In the genomic region with DNA sequence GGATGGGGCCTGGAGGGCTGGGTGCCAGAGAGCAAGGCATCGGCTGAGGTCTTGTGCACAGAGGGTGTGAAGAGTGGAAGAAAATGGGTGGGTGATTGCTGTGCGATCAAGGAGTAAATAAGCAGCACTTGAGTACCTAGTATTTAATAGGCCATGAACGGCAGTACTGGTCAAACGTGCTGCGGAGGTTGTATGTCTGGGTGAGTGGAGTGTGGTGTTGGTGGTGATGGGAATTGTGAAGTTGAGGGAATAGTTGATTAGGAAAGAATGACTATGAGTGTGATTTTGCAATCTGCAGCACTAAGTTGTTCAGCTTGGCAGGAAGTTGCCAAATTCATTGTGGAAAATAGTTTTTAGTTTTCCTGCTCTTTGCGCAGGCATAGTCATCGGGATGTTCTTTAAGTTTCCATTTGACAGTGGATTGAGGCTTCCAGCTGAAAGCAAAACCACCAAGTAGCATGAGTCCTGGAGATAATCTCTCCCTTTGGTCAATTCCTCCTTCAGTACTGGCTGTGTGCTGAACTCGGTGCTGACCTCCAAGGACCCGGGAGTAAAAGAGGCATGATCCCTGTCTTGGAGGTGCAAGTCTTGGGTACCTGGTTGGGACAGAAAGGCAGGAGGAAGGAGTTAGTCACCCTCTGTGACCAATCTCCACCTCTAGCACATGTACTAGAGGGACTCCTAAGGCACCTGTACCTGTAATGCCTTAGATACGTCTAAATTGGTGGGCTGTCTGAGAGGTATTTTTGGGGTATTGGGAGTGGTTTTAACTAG, we compare ENCODE assay signal across 10 cellular contexts. TPM values are rescaled to one million over a fixed set of nuclear protein-coding genes. Genes with fewer than 3 reads are reported as not detected.
A peak's percentile ranks its signal among the peaks of the same experiment; 100 is the strongest.
DNase-seq lines count a peak whose midpoint lies in the region; ATAC-seq and TF ChIP-seq lines count a peak whose summit lies in the region.
"Had no signal": no experiment of that assay in that cellular context is flagged by ENCODE, and none has a peak within 500 bp of the region (broad histone marks: within the 10 kb centered on the region; RNA-seq: fewer than 3 reads in every experiment).

No MANE protein-coding gene starts in this region.

- TF ChIP-seq CTCF in RWPE2 (IDR thresholded peaks at IDR 0.05; ENCODE audit: poor library complexity, severe bottlenecking) (no peak), gastroesophageal sphincter (IDR thresholded peaks at IDR 0.05) (no peak), sigmoid colon (IDR thresholded peaks at IDR 0.05) (no peak)

- H3K36me3 ChIP-seq in RWPE2 (ENCODE audit: low read depth) (no peaks in the 10 kb centered on the region), gastroesophageal sphincter (no peaks in the 10 kb centered on the region), sigmoid colon (no peaks in the 10 kb centered on the region)

- ATAC-seq in RWPE2 (ENCODE audit: low read depth) (peak; percentile 16), gastroesophageal sphincter (peak; percentile 15)
- no peak for ATAC-seq in stimulated activated naive CD8-positive, alpha-beta T cell treated with anti-CD3 and anti-CD28 coated beads, Interleukin-15, Interleukin-2, amounts not matched to agents 100 U/mL and 50 U/mL, for 24 hours

- DNase-seq in GM03348 (ENCODE audit: low spot score) (peak; percentile 84), RWPE2 (ENCODE audit: low spot score) (no peak), sigmoid colon (no peak), nucleus accumbens (lab: John Stamatoyannopoulos, UW) (no peak), epidermal melanocyte (ENCODE audit: insufficient read length, low spot score) (no peak)
- no peak for DNase-seq in activated naive CD8-positive, alpha-beta T cell treated with anti-CD3 and anti-CD28 coated beads for 36 hours
- DNase-seq in stimulated activated naive CD8-positive, alpha-beta T cell treated with anti-CD3 and anti-CD28 coated beads, Interleukin-15, Interleukin-2, amounts not matched to agents 100 U/mL and 50 U/mL, for 24 hours = no peak
- DNase-seq: NCI-H774 had no signal

- H3K9me3 Mint-ChIP-seq in activated naive CD8-positive, alpha-beta T cell treated with anti-CD3 and anti-CD28 coated beads for 36 hours = no peaks in the 10 kb centered on the region

- no peak overlapping the region for H3K27ac Mint-ChIP-seq in activated naive CD8-positive, alpha-beta T cell treated with anti-CD3 and anti-CD28 coated beads for 36 hours
- H3K27ac Mint-ChIP-seq: brain had no signal

- H3K4me3 Mint-ChIP-seq in activated naive CD8-positive, alpha-beta T cell treated with anti-CD3 and anti-CD28 coated beads for 36 hours = no peak overlapping the region
- H3K4me3 Mint-ChIP-seq: brain had no signal

- no peak for TF ChIP-seq POLR2A in gastroesophageal sphincter (IDR thresholded peaks at IDR 0.05)
- TF ChIP-seq POLR2A in sigmoid colon (IDR thresholded peaks at IDR 0.05) = no peak

- intact Hi-C loops in sigmoid colon (cut with DNase I) = loop anchor here (10.0 kb wide), 1 partner anchor 386 kb away; the partner anchor contains the start of genes C11orf54 and TAF1D

- H3K4me1 Mint-ChIP-seq in activated naive CD8-positive, alpha-beta T cell treated with anti-CD3 and anti-CD28 coated beads for 36 hours = peaks cover 34% of the 10 kb centered on the region

- H3K4me3 ChIP-seq in RWPE2 (ENCODE audit: severe bottlenecking) = peak overlapping the region; percentile 78
- peak overlapping the region in 1 of 2 donors; percentile 87 for H3K4me3 ChIP-seq in gastroesophageal sphincter
- peak overlapping the region; percentile 64 to 83 (median 66) for H3K4me3 ChIP-seq in sigmoid colon

- H3K27me3 ChIP-seq in RWPE2 (ENCODE audit: insufficient read depth, poor library complexity, severe bottlenecking) (no peaks in the 10 kb centered on the region), gastroesophageal sphincter (no peaks in the 10 kb centered on the region), sigmoid colon (no peaks in the 10 kb centered on the region)

- H3K36me3 Mint-ChIP-seq in activated naive CD8-positive, alpha-beta T cell treated with anti-CD3 and anti-CD28 coated beads for 36 hours = peaks cover 6% of the 10 kb centered on the region

- H3K9me3 ChIP-seq in RWPE2 (ENCODE audit: severe bottlenecking) = no peaks in the 10 kb centered on the region
- H3K9me3 ChIP-seq in gastroesophageal sphincter = no peaks in the 10 kb centered on the region
- H3K9me3 ChIP-seq in sigmoid colon = no peaks in the 10 kb centered on the region

- no peaks in the 10 kb centered on the region for H3K27me3 Mint-ChIP-seq in activated naive CD8-positive, alpha-beta T cell treated with anti-CD3 and anti-CD28 coated beads for 36 hours

- H3K4me1 ChIP-seq in RWPE2 (ENCODE audit: insufficient read depth, poor library complexity, severe bottlenecking) (peaks cover 34% of the 10 kb centered on the region), gastroesophageal sphincter (peaks cover 6 to 70% (median 36%) of the 10 kb centered on the region in 3 donors), sigmoid colon (peaks cover 0 to 66% (median 62%) of the 10 kb centered on the region in 4 donors)

- TF ChIP-seq EP300 in gastroesophageal sphincter (IDR thresholded peaks at IDR 0.05) = no peak
- no peak for TF ChIP-seq EP300 in sigmoid colon (IDR thresholded peaks at IDR 0.05)

- WGBS in gastroesophageal sphincter (ENCODE audit: low coverage in 1 of 2), 2 donors = 60 to 61% methylated on average over 10 of the region's 10 CpGs
- whole genome bisulfite sequencing in sigmoid colon, 2 donors = 78 to 79% methylated on average over 10 of the region's 10 CpGs

- peak overlapping the region; percentile 98 for H3K27ac ChIP-seq in RWPE2 (ENCODE audit: poor library complexity, severe bottlenecking)
- peak overlapping the region; percentile 62 to 97 (median 92) for H3K27ac ChIP-seq in gastroesophageal sphincter
- H3K27ac ChIP-seq in sigmoid colon = peak overlapping the region; percentile 93 to 96 (median 94)

RNA-seq across cellular contexts. Expression of gene PANX1, which starts 2.1 kb away (rescaled TPM):
- total RNA-seq in gastroesophageal sphincter (10 to 100 TPM; 29.9 to 43.2 (median 35.9) TPM), sigmoid colon (10 to 100 TPM; 21.6 to 35.7 (median 25.4) TPM)
- 1 to 10 TPM; 1.2 to 6.3 (median 3.5) TPM for polyA plus RNA-seq in sigmoid colon
- 10 to 100 TPM; 14.1 to 14.2 TPM for total RNA-seq in activated naive CD8-positive, alpha-beta T cell treated with anti-CD3 and anti-CD28 coated beads for 36 hours
